In genomic region chr19:39247701-39248664, GRCh38 we compare ENCODE assay signal across 11 cellular contexts. TPM values are rescaled to one million over a fixed set of nuclear protein-coding genes. Genes with fewer than 3 reads are reported as not detected.
DNase-seq lines count a peak whose midpoint lies in the region; ATAC-seq, FAIRE-seq and TF ChIP-seq lines count a peak whose summit lies in the region.
"Had no signal": no experiment of that assay in that cellular context is flagged by ENCODE, and none has a peak within 500 bp of the region (broad histone marks: within the 10 kb centered on the region; RNA-seq: fewer than 3 reads in every experiment).

No MANE protein-coding gene starts in this region.

- DNase-seq in GM23338 (ENCODE audit: low spot score) (peak; percentile 60), left ventricle myocardium inferior (no peak), pancreas (peak in 3 of 6 donors; percentile 29 to 69 (median 64)), NCI-H510A treated with DMSO at 0.1 percent for 48 hours (lab: John Stamatoyannopoulos, UW) (no peak), WERI-Rb-1 (no peak)
- no peak for DNase-seq in activated T-cell treated with anti-CD3 and anti-CD28 coated beads, Interleukin-2, amount 50 U/mL, for 4 hours
- DNase-seq in CD8-positive, alpha-beta memory T cell, result no peak
- DNase-seq: activated CD4-positive, alpha-beta T cell treated with anti-CD3 and anti-CD28 coated beads, Interleukin-2, amount 50 U/mL, for 1 hour; SHP77 treated with DMSO at 0.1 percent for 48 hours had no signal

- H3K27me3 Mint-ChIP-seq in GM23338 (ENCODE audit: insufficient read depth, low read depth, poor library complexity), result peaks cover 44% of the 10 kb centered on the region
- H3K27me3 Mint-ChIP-seq in activated T-cell treated with anti-CD3 and anti-CD28 coated beads, Interleukin-2, amount 50 U/mL, for 4 hours (ENCODE audit: low read depth), result peaks cover 11% of the 10 kb centered on the region
- H3K27me3 Mint-ChIP-seq in CD8-positive, alpha-beta memory T cell, result peaks cover 7 to 8% of the 10 kb centered on the region in 2 donors

- H3K4me3 ChIP-seq in GM23338 (peak overlapping the region; percentile 55), left ventricle myocardium inferior (peak overlapping the region; percentile 21), pancreas (peak overlapping the region in 1 of 4 donors; percentile 26), WERI-Rb-1 (ENCODE audit: low read depth, low read length) (no peak overlapping the region)
- H3K4me3 ChIP-seq in CD8-positive, alpha-beta memory T cell (ENCODE audit: low read length), result no peak overlapping the region

- no peaks in the 10 kb centered on the region; the same call in 2 of the 3 replicates for H3K36me3 Mint-ChIP-seq in GM23338 (ENCODE audit: low read depth)
- H3K36me3 Mint-ChIP-seq in activated T-cell treated with anti-CD3 and anti-CD28 coated beads, Interleukin-2, amount 50 U/mL, for 4 hours (ENCODE audit: insufficient read depth), result no peaks in the 10 kb centered on the region
- H3K36me3 Mint-ChIP-seq in CD8-positive, alpha-beta memory T cell, result peaks cover 0 to 1% (median 0%) of the 10 kb centered on the region in 3 donors

- intact Hi-C loops in left ventricle myocardium inferior (cut with micrococcal nuclease), result no loop called here
- intact Hi-C loops in pancreas (cut with DNase I), result no loop called here

- H2AFZ ChIP-seq in GM23338, result peak overlapping the region; percentile 93

- TF ChIP-seq CTCF in GM23338 (conservative IDR thresholded peaks at IDR 0.05; ENCODE audit: low read depth in 2 of 2) (no peak), left ventricle myocardium inferior (IDR thresholded peaks at IDR 0.05; ENCODE audit: borderline replicate concordance) (no peak), pancreas (IDR thresholded peaks at IDR 0.05) (no peak), WERI-Rb-1 (IDR thresholded peaks at IDR 0.05; ENCODE audit: low read depth, low read length) (no peak)

- H3K4me1 Mint-ChIP-seq in GM23338, result peaks cover 2% of the 10 kb centered on the region; the same call in 1 of the 3 replicates
- peaks cover 3% of the 10 kb centered on the region for H3K4me1 Mint-ChIP-seq in activated T-cell treated with anti-CD3 and anti-CD28 coated beads, Interleukin-2, amount 50 U/mL, for 4 hours (ENCODE audit: low read depth)
- H3K4me1 Mint-ChIP-seq in CD8-positive, alpha-beta memory T cell, result peaks cover 0 to 11% (median 5%) of the 10 kb centered on the region in 3 donors

- peak overlapping the region; percentile 51 for H3K4me3 Mint-ChIP-seq in GM23338
- no peak overlapping the region for H3K4me3 Mint-ChIP-seq in activated T-cell treated with anti-CD3 and anti-CD28 coated beads, Interleukin-2, amount 50 U/mL, for 4 hours
- H3K4me3 Mint-ChIP-seq in CD8-positive, alpha-beta memory T cell, result peak overlapping the region in 1 of 7 donors; percentile 71

- CTCF ChIA-PET in CD8-positive, alpha-beta memory T cell (lab: Charles Lee), result interaction anchor here (0.6 to 1.2 kb wide), 2 partner anchors 13 to 544 kb away, joined by 3 read pairs; no protein-coding TSS in a partner anchor

- no peaks in the 10 kb centered on the region for H3K79me2 ChIP-seq in GM23338 (replicated peaks; ENCODE audit: insufficient read depth)

- FAIRE-seq in pancreas (lab: Jason Lieb, UNC), result no peak

- no peaks in the 10 kb centered on the region for H3K9me2 ChIP-seq in GM23338 (ENCODE audit: insufficient read depth)

- peak; percentile 68 for ATAC-seq in GM23338
- peak; percentile 53 to 68 for ATAC-seq in activated T-cell treated with anti-CD3 and anti-CD28 coated beads, Interleukin-2, amount 50 U/mL, for 4 hours
- ATAC-seq in pancreas, result peak; percentile 45 to 81 (median 68)
- ATAC-seq in HG03095 (IDR thresholded peaks at IDR 0.05; ENCODE audit: unreplicated experiment), result no peak

- no peaks in the 10 kb centered on the region for H3F3A ChIP-seq in GM23338 (replicated peaks; ENCODE audit: low read depth)

- H3K27me3 ChIP-seq in GM23338 (ENCODE audit: insufficient read depth) (peaks cover 67% of the 10 kb centered on the region), left ventricle myocardium inferior (ENCODE audit: low read depth) (peaks cover 89% of the 10 kb centered on the region), pancreas (peaks cover 0 to 2% (median 0%) of the 10 kb centered on the region in 4 donors), WERI-Rb-1 (ENCODE audit: insufficient read depth, low read depth, severe bottlenecking) (no peaks in the 10 kb centered on the region)
- H3K27me3 ChIP-seq in CD8-positive, alpha-beta memory T cell (ENCODE audit: insufficient read depth, low read length, poor library complexity, severe bottlenecking), result no peaks in the 10 kb centered on the region

- 27 to 30% methylated on average over 56 to 92 of the region's 92 CpGs for WGBS in pancreas, 2 donors

- H3K4me1 ChIP-seq in GM23338 (ENCODE audit: insufficient read depth), result no peaks in the 10 kb centered on the region; the same call in 1 of the 2 replicates
- peaks cover 14% of the 10 kb centered on the region for H3K4me1 ChIP-seq in left ventricle myocardium inferior
- no peaks in the 10 kb centered on the region for H3K4me1 ChIP-seq in pancreas
- no peaks in the 10 kb centered on the region for H3K4me1 ChIP-seq in CD8-positive, alpha-beta memory T cell (ENCODE audit: insufficient read depth, low read length)

- no peak overlapping the region for H3K27ac Mint-ChIP-seq in GM23338
- H3K27ac Mint-ChIP-seq in CD8-positive, alpha-beta memory T cell, result no peak overlapping the region

- H3K4me2 ChIP-seq in GM23338, result peak overlapping the region; percentile 84

- peaks cover 2% of the 10 kb centered on the region; the same call in 1 of the 2 replicates for H4K20me1 ChIP-seq in GM23338 (replicated peaks; ENCODE audit: insufficient read depth)

- H3K9me3 ChIP-seq in left ventricle myocardium inferior (replicated peaks) (no peaks in the 10 kb centered on the region), pancreas (no peaks in the 10 kb centered on the region), WERI-Rb-1 (ENCODE audit: severe bottlenecking) (no peaks in the 10 kb centered on the region)
- H3K9me3 ChIP-seq in CD8-positive, alpha-beta memory T cell (ENCODE audit: low read length), result no peaks in the 10 kb centered on the region

- no peaks in the 10 kb centered on the region; the same call in 2 of the 3 replicates for H3K9me3 Mint-ChIP-seq in GM23338
- H3K9me3 Mint-ChIP-seq in activated T-cell treated with anti-CD3 and anti-CD28 coated beads, Interleukin-2, amount 50 U/mL, for 4 hours, result no peaks in the 10 kb centered on the region
- H3K9me3 Mint-ChIP-seq in CD8-positive, alpha-beta memory T cell, result no peaks in the 10 kb centered on the region

- POLR2A ChIA-PET in CD8-positive, alpha-beta memory T cell (lab: Charles Lee), result no interaction called here

- H3K36me3 ChIP-seq in GM23338 (ENCODE audit: insufficient read depth) (no peaks in the 10 kb centered on the region), left ventricle myocardium inferior (no peaks in the 10 kb centered on the region), pancreas (no peaks in the 10 kb centered on the region), WERI-Rb-1 (no peaks in the 10 kb centered on the region)
- no peaks in the 10 kb centered on the region for H3K36me3 ChIP-seq in CD8-positive, alpha-beta memory T cell (ENCODE audit: insufficient read depth, low read length)

- H3K27ac ChIP-seq in GM23338 (ENCODE audit: low read depth) (no peak overlapping the region), left ventricle myocardium inferior (replicated peaks) (no peak overlapping the region), pancreas (no peak overlapping the region), WERI-Rb-1 (no peak overlapping the region)
- H3K27ac ChIP-seq in CD8-positive, alpha-beta memory T cell (ENCODE audit: low read depth, low read length), result no peak overlapping the region

TF ChIP-seq in GM23338, 12 proteins besides CTCF, POLR2A, EP300 and RAD21 (continues in another document):
- TF ChIP-seq EZH2 (IDR thresholded peaks at IDR 0.05; ENCODE audit: low read depth, unreplicated experiment) (peak; percentile 82), ZNF331 (CRISPR knock-in tag; IDR thresholded peaks at IDR 0.05; ENCODE audit: low read depth) (no peak)

RNA-seq across cellular contexts. Expression of gene IFNL4, which starts 0.7 kb away (rescaled TPM):
- total RNA-seq in GM23338 (2014; rRNA removed; shearing (Covaris generic)), result not detected in 2 replicates
- polyA plus RNA-seq in GM23338 (2016; fragmentation: Nextera tagmentation; extraction: Ambion mirVana) (not detected in 2 replicates), pancreas (under 1 TPM in 1 of 2 donors, not detected in 1; 0.09 TPM)
- total RNA-seq in activated T-cell treated with anti-CD3 and anti-CD28 coated beads, Interleukin-2, amount 50 U/mL, for 4 hours, result not detected
- total RNA-seq in left ventricle myocardium inferior (not detected), pancreas (not detected)
- under 1 TPM in 1 of 2 experiments, not detected in 1; 0.31 TPM for total RNA-seq in CD8-positive, alpha-beta memory T cell
- polyA plus RNA-seq in CD8-positive, alpha-beta memory T cell, result not detected
- total RNA-seq: glomerular endothelial cell had no signal

RNA-seq across cellular contexts. Expression of gene IFNL3, which starts 3.2 kb away (rescaled TPM):
- not detected in 2 replicates for total RNA-seq in GM23338 (2014; rRNA removed; shearing (Covaris generic))
- polyA plus RNA-seq in GM23338 (2016; fragmentation: Nextera tagmentation; extraction: Ambion mirVana), result not detected in 2 replicates
- not detected for total RNA-seq in activated T-cell treated with anti-CD3 and anti-CD28 coated beads, Interleukin-2, amount 50 U/mL, for 4 hours
- not detected for total RNA-seq in left ventricle myocardium inferior
- not detected for total RNA-seq in pancreas
- polyA plus RNA-seq in pancreas, result not detected
- total RNA-seq in CD8-positive, alpha-beta memory T cell, result not detected
- not detected for polyA plus RNA-seq in CD8-positive, alpha-beta memory T cell
- total RNA-seq: glomerular endothelial cell had no signal

RNA-seq across cellular contexts. Expression of gene IFNL2, which starts 20.2 kb away (rescaled TPM):
- total RNA-seq in GM23338 (2014; rRNA removed; shearing (Covaris generic)), result not detected in 2 replicates
- polyA plus RNA-seq in GM23338 (2016; fragmentation: Nextera tagmentation; extraction: Ambion mirVana), result not detected in 2 replicates
- not detected for total RNA-seq in activated T-cell treated with anti-CD3 and anti-CD28 coated beads, Interleukin-2, amount 50 U/mL, for 4 hours
- total RNA-seq in left ventricle myocardium inferior, result not detected
- not detected for total RNA-seq in pancreas
- not detected for polyA plus RNA-seq in pancreas
- not detected for total RNA-seq in CD8-positive, alpha-beta memory T cell
- polyA plus RNA-seq in CD8-positive, alpha-beta memory T cell, result not detected
- total RNA-seq: glomerular endothelial cell had no signal

RNA-seq across cellular contexts. Expression of gene SYCN, which starts 43.9 kb away (rescaled TPM):
- not detected in 2 replicates for total RNA-seq in GM23338 (2014; rRNA removed; shearing (Covaris generic))
- not detected in 2 replicates for polyA plus RNA-seq in GM23338 (2016; fragmentation: Nextera tagmentation; extraction: Ambion mirVana)
- under 1 TPM in 2 of 3 donors, not detected in 1; 0.37 to 0.58 TPM for total RNA-seq in activated T-cell treated with anti-CD3 and anti-CD28 coated beads, Interleukin-2, amount 50 U/mL, for 4 hours
- total RNA-seq in left ventricle myocardium inferior, result not detected
- total RNA-seq in pancreas, result 1,000 to 10,000 TPM; 1,282 to 3,883 (median 2,778) TPM
- polyA plus RNA-seq in pancreas, result 1,000 to 10,000 TPM; 1,825 to 2,558 TPM
- not detected for total RNA-seq in CD8-positive, alpha-beta memory T cell
- polyA plus RNA-seq in CD8-positive, alpha-beta memory T cell, result not detected
- total RNA-seq: glomerular endothelial cell had no signal

RNA-seq across cellular contexts. Expression of gene IFNL1, which starts 48.2 kb away (rescaled TPM):
- not detected in 2 replicates for total RNA-seq in GM23338 (2014; rRNA removed; shearing (Covaris generic))
- polyA plus RNA-seq in GM23338 (2016; fragmentation: Nextera tagmentation; extraction: Ambion mirVana) (not detected in 2 replicates), pancreas (not detected)
- not detected for total RNA-seq in activated T-cell treated with anti-CD3 and anti-CD28 coated beads, Interleukin-2, amount 50 U/mL, for 4 hours
- total RNA-seq in left ventricle myocardium inferior (not detected), pancreas (not detected)
- not detected for total RNA-seq in CD8-positive, alpha-beta memory T cell
- polyA plus RNA-seq in CD8-positive, alpha-beta memory T cell, result 4.6 TPM
- total RNA-seq: glomerular endothelial cell had no signal

Comparison
In these comparisons a context has a peak if more than half of its experiments do, and no peak if none do; other contexts are left out.
1. H3K4me3 ChIP-seq: peak in GM23338 (single experiment) and left ventricle myocardium inferior (single experiment); none in CD8-positive, alpha-beta memory T cell (single experiment) and WERI-Rb-1 (single experiment).